ENCODE assay signal across 8 cellular contexts in the genomic region with DNA sequence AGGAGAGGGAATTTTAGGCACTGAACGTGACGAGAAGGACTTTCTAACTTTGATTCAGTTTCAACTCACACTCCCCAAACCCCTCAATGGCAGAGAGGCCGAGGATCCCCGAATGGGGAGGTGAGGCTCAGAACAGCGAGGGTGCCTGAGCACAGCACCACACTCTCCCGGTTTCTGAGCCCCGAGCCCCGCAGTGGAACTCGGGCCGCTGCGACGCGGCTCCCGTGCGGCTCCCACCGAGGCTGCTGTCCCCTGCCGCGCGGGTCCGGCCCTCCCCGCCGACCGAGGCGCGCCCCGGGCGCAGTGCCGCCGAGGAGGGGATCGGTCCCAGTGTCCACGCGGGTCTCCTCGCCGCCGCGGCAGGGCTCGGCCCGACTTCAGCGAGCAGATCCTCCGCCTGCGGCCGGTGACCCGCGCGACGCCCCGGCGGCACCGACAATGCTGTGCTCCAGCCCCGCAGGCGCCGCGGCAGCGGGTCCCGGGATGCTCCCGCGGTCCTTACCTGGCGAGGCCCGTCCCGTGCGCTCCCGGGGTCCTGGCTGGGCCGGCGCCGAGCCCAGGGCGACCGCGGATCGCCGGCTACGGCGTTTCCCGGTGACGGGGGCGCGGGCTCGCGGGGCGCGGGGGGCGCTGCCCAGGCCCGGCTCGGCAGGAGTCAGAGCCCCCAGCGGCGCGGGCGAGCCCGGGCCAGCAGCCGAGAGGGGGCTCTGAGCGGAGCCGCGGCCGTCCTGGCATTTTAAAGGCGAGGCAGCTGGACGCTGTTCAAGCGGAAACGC. TPM values are rescaled to one million over a fixed set of nuclear protein-coding genes. Genes with fewer than 3 reads are reported as not detected.
A peak's percentile ranks its signal among the peaks of the same experiment; 100 is the strongest.
DNase-seq lines count a peak whose midpoint lies in the region; ATAC-seq and TF ChIP-seq lines count a peak whose summit lies in the region.

CTXND1 (minus strand) TSS at position 709 of the 776 bp plus-strand sequence. CDS start 50,264 bp downstream, outside the sequence.

- H3K9me3 Mint-ChIP-seq in CD4-positive, alpha-beta memory T cell: peaks cover 0 to 4% (median 0%) of the 10 kb centered on the region in 8 donors

- peak within 1 kb of the TSS; percentile 32 for H3K4me2 ChIP-seq in osteoblast (ENCODE audit: insufficient read depth, low read length)

- H3K79me2 ChIP-seq in osteoblast (ENCODE audit: insufficient read depth, low read length): no peaks in the 10 kb centered on the region

- no peaks in the 10 kb centered on the region for H3K36me3 ChIP-seq in CD4-positive, alpha-beta memory T cell (ENCODE audit: insufficient read depth, low read length)
- H3K36me3 ChIP-seq in Peyer's patch: no peaks in the 10 kb centered on the region
- no peaks in the 10 kb centered on the region for H3K36me3 ChIP-seq in gastroesophageal sphincter
- no peaks in the 10 kb centered on the region for H3K36me3 ChIP-seq in osteoblast (ENCODE audit: insufficient read depth, low read length)

- ATAC-seq in gastroesophageal sphincter (no peak), GM21723 (IDR thresholded peaks at IDR 0.05; ENCODE audit: unreplicated experiment) (no peak)

- peaks cover 12% of the 10 kb centered on the region for H3K27me3 ChIP-seq in CD4-positive, alpha-beta memory T cell (ENCODE audit: insufficient read depth, low read length)
- H3K27me3 ChIP-seq in Peyer's patch (peaks cover 0 to 16% of the 10 kb centered on the region in 2 donors), gastroesophageal sphincter (peaks cover 98% of the 10 kb centered on the region), osteoblast (ENCODE audit: insufficient read depth, low read length) (peaks cover 90% of the 10 kb centered on the region)

- no peaks in the 10 kb centered on the region for H3K9me3 ChIP-seq in CD4-positive, alpha-beta memory T cell (ENCODE audit: control insufficient read depth in 1 of 2, low read length in 2 of 2)
- no peaks in the 10 kb centered on the region for H3K9me3 ChIP-seq in Peyer's patch
- no peaks in the 10 kb centered on the region for H3K9me3 ChIP-seq in gastroesophageal sphincter
- H3K9me3 ChIP-seq in osteoblast (ENCODE audit: low read depth, low read length): no peaks in the 10 kb centered on the region

- intact Hi-C loops in CD4-positive, alpha-beta memory T cell (cut with micrococcal nuclease): no loop called here

- H3K36me3 Mint-ChIP-seq in CD4-positive, alpha-beta memory T cell: no peaks in the 10 kb centered on the region

- no peak within 1 kb of the TSS for H3K27ac ChIP-seq in CD4-positive, alpha-beta memory T cell (ENCODE audit: low read depth, low read length)
- H3K27ac ChIP-seq in Peyer's patch (peak within 1 kb of the TSS in 2 of 4 donors; percentile 40 to 48), gastroesophageal sphincter (peak within 1 kb of the TSS in 3 of 4 donors; percentile 8 to 73 (median 61)), osteoblast (ENCODE audit: low read depth, low read length) (no peak within 1 kb of the TSS)

- TF ChIP-seq EP300 in gastroesophageal sphincter (IDR thresholded peaks at IDR 0.05): no peak

- H4K20me1 ChIP-seq in osteoblast (ENCODE audit: insufficient read depth, low read length): no peaks in the 10 kb centered on the region

- H3K27ac Mint-ChIP-seq in CD4-positive, alpha-beta memory T cell: no peak within 1 kb of the TSS

- H3K4me1 ChIP-seq in CD4-positive, alpha-beta memory T cell (ENCODE audit: insufficient read depth, low read length): peaks cover 5% of the 10 kb centered on the region
- H3K4me1 ChIP-seq in Peyer's patch (peaks cover 0 to 11% (median 2%) of the 10 kb centered on the region in 4 donors), gastroesophageal sphincter (peaks cover 0 to 16% (median 5%) of the 10 kb centered on the region in 3 donors), osteoblast (ENCODE audit: insufficient read depth, low read length) (no peaks in the 10 kb centered on the region)

- no peak for DNase-seq in CD4-positive, alpha-beta memory T cell
- no peak for DNase-seq in Peyer's patch
- peak; percentile 76 for DNase-seq in osteoblast (ENCODE audit: insufficient read length, low spot score, missing footprints)
- DNase-seq in RKO (ENCODE audit: low spot score): no peak
- DNase-seq in Kasumi-1 (lab: John Stamatoyannopoulos, UW): no peak
- DNase-seq in NCI-H446 treated with DMSO at 0.1 percent for 48 hours (lab: John Stamatoyannopoulos, UW): no peak

- peak within 1 kb of the TSS; percentile 20 for H2AFZ ChIP-seq in osteoblast (ENCODE audit: low read length)

- peak within 1 kb of the TSS in 7 of 8 donors; percentile 29 to 87 (median 67) for H3K4me3 Mint-ChIP-seq in CD4-positive, alpha-beta memory T cell

- 0% methylated on average over 5 of the region's 97 CpGs; no CpG with 5 or more reads in 1 of the 2 donors for WGBS in gastroesophageal sphincter (ENCODE audit: low coverage in 1 of 2), 2 donors

- H3K4me1 Mint-ChIP-seq in CD4-positive, alpha-beta memory T cell: peaks cover 2 to 14% (median 8%) of the 10 kb centered on the region in 4 donors

- TF ChIP-seq POLR2A in Peyer's patch (IDR thresholded peaks at IDR 0.05): no peak
- no peak for TF ChIP-seq POLR2A in gastroesophageal sphincter (IDR thresholded peaks at IDR 0.05)

- TF ChIP-seq CTCF in Peyer's patch (IDR thresholded peaks at IDR 0.05): no peak
- no peak for TF ChIP-seq CTCF in gastroesophageal sphincter (IDR thresholded peaks at IDR 0.05)
- TF ChIP-seq CTCF in osteoblast (IDR thresholded peaks at IDR 0.05; ENCODE audit: extremely low read depth, low read depth, low read length): no peak

- H3K4me3 ChIP-seq in CD4-positive, alpha-beta memory T cell (ENCODE audit: low read length in 2 of 2): no peak within 1 kb of the TSS
- peak within 1 kb of the TSS in 3 of 4 donors; percentile 30 to 55 (median 50) for H3K4me3 ChIP-seq in Peyer's patch
- H3K4me3 ChIP-seq in gastroesophageal sphincter: peak within 1 kb of the TSS; percentile 9 to 52
- H3K4me3 ChIP-seq in osteoblast (ENCODE audit: insufficient read depth, low read length): peak within 1 kb of the TSS; percentile 25

- CTCF ChIA-PET in CD4-positive, alpha-beta memory T cell (lab: Charles Lee; ENCODE audit: partially characterized antibody): no interaction called here

- POLR2A ChIA-PET in CD4-positive, alpha-beta memory T cell (lab: Charles Lee; ENCODE audit: partially characterized antibody): no interaction called here

- peaks cover 42 to 52% of the 10 kb centered on the region in 2 donors for H3K27me3 Mint-ChIP-seq in CD4-positive, alpha-beta memory T cell

RNA-seq across cellular contexts. Expression of gene CTXND1, which starts in this region (rescaled TPM):
- not detected for total RNA-seq in CD4-positive, alpha-beta memory T cell
- not detected for polyA plus RNA-seq in CD4-positive, alpha-beta memory T cell
- total RNA-seq in Peyer's patch (1 to 10 TPM in 1 of 4 donors, under 1 TPM in 2, not detected in 1; 0.53 to 5.0 (median 0.54) TPM), gastroesophageal sphincter (under 1 TPM; 0.27 to 0.85 (median 0.75) TPM), osteoblast (not detected in 2 replicates)

Comparison
In these comparisons a context has a peak if more than half of its experiments do, and no peak if none do; other contexts are left out.
1. Peak in DNase-seq, H3K4me3 ChIP-seq and H3K4me2 ChIP-seq in osteoblast; RNA of the gene not detected or under 1 TPM.
2. H3K27ac ChIP-seq: peak in gastroesophageal sphincter (3 of 4); none in CD4-positive, alpha-beta memory T cell (single experiment) and osteoblast (single experiment).
3. H3K4me3 ChIP-seq: peak in Peyer's patch (3 of 4) and gastroesophageal sphincter (2 of 2); none in CD4-positive, alpha-beta memory T cell (0 of 2).